Comparison of ENCODE assay signal across 28 cellular contexts in the genomic region with DNA sequence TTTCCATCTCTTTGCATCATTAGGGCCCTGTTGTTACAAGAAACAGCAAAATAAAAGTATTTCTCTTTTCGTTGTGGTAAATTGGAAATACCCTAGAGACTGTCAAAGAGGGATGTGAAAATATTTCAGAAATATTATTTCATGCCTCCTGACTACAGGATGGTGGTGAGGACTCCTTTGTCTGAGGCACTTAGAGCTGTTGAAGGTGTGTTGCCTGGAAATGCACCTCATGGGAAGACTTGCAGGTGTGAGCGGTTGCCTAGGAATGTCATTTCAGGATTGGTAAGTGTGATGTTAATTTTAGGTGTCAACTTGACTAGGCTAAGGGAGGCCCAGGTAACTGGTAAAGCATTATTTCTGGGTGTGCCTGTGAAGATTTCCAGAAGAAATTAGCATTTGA.
"Had no signal": no experiment of that assay in that cellular context is flagged by ENCODE, and none has a peak within 500 bp of the region (broad histone marks: within the 10 kb centered on the region; RNA-seq: fewer than 3 reads in every experiment).

No MANE protein-coding gene starts in this region.

- H3K9me3 Mint-ChIP-seq: activated T-cell treated with anti-CD3 and anti-CD28 coated beads, Interleukin-2, amount 50 U/mL, for 4 hours; activated T-helper 2 cell treated with anti-CD3 and anti-CD28 coated beads, Interferon-gamma antibody, Interleukin-2, Interleukin-4, amounts not matched to agents 10 μg/mL and 5 μg/mL and 100 μg/mL, durations not matched to agents 14 hours and 24 hours and 36 hours; nephron; T-helper 2 cell treated with Interferon-gamma antibody and Interleukin-4, amounts not matched to agents 5 μg/mL and 100 μg/mL, for 36 hours had no signal

- H3K36me3 ChIP-seq: adrenal gland, ascending aorta, colonic mucosa, gastroesophageal sphincter, heart right ventricle, neutrophil, ovary, right atrium auricular region, spleen, upper lobe of left lung, WERI-Rb-1 had no signal

- H3K9me3 ChIP-seq: adrenal gland, ascending aorta, colonic mucosa, gastroesophageal sphincter, heart right ventricle, neutrophil, ovary, psoas muscle, right atrium auricular region, spleen, upper lobe of left lung had no signal

- DNase-seq: activated CD4-positive, alpha-beta T cell treated with anti-CD3 and anti-CD28 coated beads, Interleukin-2, amount 50 U/mL, for 4 hours; activated CD8-positive, alpha-beta memory T cell treated with anti-CD3 and anti-CD28 coated beads for 24 hours; activated CD8-positive, alpha-beta memory T cell treated with anti-CD3 and anti-CD28 coated beads, Interleukin-2, amount 50 U/mL, for 4 hours; activated naive CD4-positive, alpha-beta T cell; activated T-cell treated with anti-CD3 and anti-CD28 coated beads, Interleukin-2, amount 50 U/mL, for 4 hours; adrenal gland; central memory CD4-positive, alpha-beta T cell; colonic mucosa; heart right ventricle; kidney glomerular epithelial cell; left ventricle myocardium superior; mammary epithelial cell; ovary; psoas muscle; spleen; stimulated activated CD4-positive, alpha-beta T cell treated with anti-CD3 and anti-CD28 coated beads, Interleukin-4, amount 100 ng/mL, for 1 hour; stimulated activated naive CD8-positive, alpha-beta T cell treated with anti-CD3 and anti-CD28 coated beads, Interleukin-15, Interleukin-2, amounts not matched to agents 100 U/mL and 50 U/mL, for 24 hours; upper lobe of left lung; WERI-Rb-1 had no signal

- H3K27me3 ChIP-seq: adrenal gland, ascending aorta, colonic mucosa, gastroesophageal sphincter, heart right ventricle, neutrophil, ovary, right atrium auricular region, spleen, upper lobe of left lung had no signal

- H3K4me3 Mint-ChIP-seq: activated naive CD8-positive, alpha-beta T cell; activated T-cell treated with anti-CD3 and anti-CD28 coated beads, Interleukin-2, amount 50 U/mL, for 4 hours; nephron; T-helper 2 cell treated with Interferon-gamma antibody and Interleukin-4, amounts not matched to agents 5 μg/mL and 100 μg/mL, for 36 hours had no signal

- H3K27me3 Mint-ChIP-seq: activated naive CD8-positive, alpha-beta T cell had no signal

- H3K4me1 ChIP-seq: adrenal gland, colonic mucosa, psoas muscle, upper lobe of left lung had no signal

- H3K36me3 Mint-ChIP-seq: activated naive CD8-positive, alpha-beta T cell had no signal

- ATAC-seq: activated T-cell treated with anti-CD3 and anti-CD28 coated beads, Interleukin-2, amount 50 U/mL, for 4 hours; gastroesophageal sphincter; heart right ventricle; left ventricle myocardium superior; psoas muscle; stimulated activated naive CD8-positive, alpha-beta T cell treated with anti-CD3 and anti-CD28 coated beads, Interleukin-15, Interleukin-2, amounts not matched to agents 100 U/mL and 50 U/mL, for 24 hours had no signal

- H3K27ac Mint-ChIP-seq: activated naive CD8-positive, alpha-beta T cell; activated T-helper 2 cell treated with anti-CD3 and anti-CD28 coated beads, Interferon-gamma antibody, Interleukin-2, Interleukin-4, amounts not matched to agents 10 μg/mL and 5 μg/mL and 100 μg/mL, durations not matched to agents 14 hours and 24 hours and 36 hours; nephron; T-helper 2 cell treated with Interferon-gamma antibody and Interleukin-4, amounts not matched to agents 5 μg/mL and 100 μg/mL, for 36 hours had no signal

- H3K27ac ChIP-seq: adrenal gland, colonic mucosa, epithelial cell of prostate, gastroesophageal sphincter, heart right ventricle, neutrophil, ovary, psoas muscle, right atrium auricular region, spleen, upper lobe of left lung, WERI-Rb-1 had no signal

- H3K4me3 ChIP-seq: adrenal gland, ascending aorta, colonic mucosa, gastroesophageal sphincter, heart right ventricle, ovary, psoas muscle, right atrium auricular region, spleen, upper lobe of left lung had no signal
